Comparison of ENCODE assay signal across 10 cellular contexts in the genomic region with DNA sequence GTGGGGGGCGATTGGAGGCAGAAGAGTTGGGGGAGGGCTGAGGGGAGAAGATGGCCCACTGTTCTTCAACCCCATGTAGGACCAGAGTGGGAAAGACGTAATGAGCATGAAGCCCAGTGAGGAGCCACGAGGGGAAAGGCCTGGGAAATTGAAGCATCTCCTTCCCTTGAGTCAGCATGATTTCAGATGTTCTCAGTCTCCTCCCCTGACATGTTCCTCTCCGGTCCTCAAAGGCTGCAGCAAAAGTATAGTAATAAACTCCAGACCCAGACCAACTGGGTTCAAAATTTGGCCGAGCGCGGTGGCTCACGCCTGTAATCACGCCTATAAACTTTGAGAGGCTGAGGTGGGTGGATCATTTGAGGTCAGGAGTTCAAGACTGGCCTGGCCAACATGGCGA. TPM values are rescaled to one million over a fixed set of nuclear protein-coding genes. Genes with fewer than 3 reads are reported as not detected.
DNase-seq lines count a peak whose midpoint lies in the region; ATAC-seq and TF ChIP-seq lines count a peak whose summit lies in the region.
"Had no signal": no experiment of that assay in that cellular context is flagged by ENCODE, and none has a peak within 500 bp of the region (broad histone marks: within the 10 kb centered on the region; RNA-seq: fewer than 3 reads in every experiment).

No MANE protein-coding gene starts in this region.

- H3K36me3 ChIP-seq in OCI-LY3 (replicated peaks; ENCODE audit: low read depth, low read length): peaks cover 27% of the 10 kb centered on the region
- H3K36me3 ChIP-seq: SJCRH30 had no signal

- no peaks in the 10 kb centered on the region for H3K9me3 ChIP-seq in CD4-positive, alpha-beta T cell (ENCODE audit: control insufficient read depth, low read length)
- H3K9me3 ChIP-seq in OCI-LY3 (ENCODE audit: insufficient read depth, low read length): no peaks in the 10 kb centered on the region
- H3K9me3 ChIP-seq: SJCRH30 had no signal

- ATAC-seq in CD4-positive, alpha-beta T cell (ENCODE audit: poor library complexity): no peak
- ATAC-seq in naive thymus-derived CD8-positive, alpha-beta T cell: no peak
- ATAC-seq in sciatic nerve (no peak), GM19035 (IDR thresholded peaks at IDR 0.05; ENCODE audit: unreplicated experiment) (no peak), left ventricle myocardium superior (no peak)
- ATAC-seq in stimulated activated naive B cell treated with anti-CD40 and anti-IgM and Interleukin-4, amounts not matched to agents 10 μg/mL and 1 μg/mL and 100 μg/mL, for 72 hours (replicated peaks): no peak

- peaks cover 37% of the 10 kb centered on the region for H3K27me3 Mint-ChIP-seq in CD4-positive, alpha-beta T cell
- peaks cover 38% of the 10 kb centered on the region for H3K27me3 Mint-ChIP-seq in dendritic cell treated with granulocyte-macrophage colony-stimulating factor and Interleukin-4, amounts not matched to agents 40 ng/mL and 50 ng/mL, for 4 days
- peaks cover 2 to 20% (median 12%) of the 10 kb centered on the region in 5 donors for H3K27me3 Mint-ChIP-seq in naive thymus-derived CD8-positive, alpha-beta T cell
- H3K27me3 Mint-ChIP-seq in stimulated activated naive B cell treated with anti-CD40 and anti-IgM and Interleukin-4, amounts not matched to agents 10 μg/mL and 1 μg/mL and 100 μg/mL, for 72 hours: peaks cover 22 to 28% of the 10 kb centered on the region in 2 donors

- peak overlapping the region; percentile 75 for H3K4me3 Mint-ChIP-seq in CD4-positive, alpha-beta T cell
- no peak overlapping the region for H3K4me3 Mint-ChIP-seq in dendritic cell treated with granulocyte-macrophage colony-stimulating factor and Interleukin-4, amounts not matched to agents 40 ng/mL and 50 ng/mL, for 4 days
- peak overlapping the region in 2 of 10 donors; percentile 41 to 98 for H3K4me3 Mint-ChIP-seq in naive thymus-derived CD8-positive, alpha-beta T cell
- H3K4me3 Mint-ChIP-seq in stimulated activated naive B cell treated with anti-CD40 and anti-IgM and Interleukin-4, amounts not matched to agents 10 μg/mL and 1 μg/mL and 100 μg/mL, for 72 hours: peak overlapping the region in 1 of 2 donors; percentile 100

- no peaks in the 10 kb centered on the region for H3K9me3 Mint-ChIP-seq in CD4-positive, alpha-beta T cell
- no peaks in the 10 kb centered on the region for H3K9me3 Mint-ChIP-seq in dendritic cell treated with granulocyte-macrophage colony-stimulating factor and Interleukin-4, amounts not matched to agents 40 ng/mL and 50 ng/mL, for 4 days
- H3K9me3 Mint-ChIP-seq in naive thymus-derived CD8-positive, alpha-beta T cell: no peaks in the 10 kb centered on the region
- H3K9me3 Mint-ChIP-seq in stimulated activated naive B cell treated with anti-CD40 and anti-IgM and Interleukin-4, amounts not matched to agents 10 μg/mL and 1 μg/mL and 100 μg/mL, for 72 hours: no peaks in the 10 kb centered on the region
- H3K9me3 Mint-ChIP-seq: CD4-positive, CD25-positive, alpha-beta regulatory T cell had no signal

- peak overlapping the region; percentile 16; the same call in 1 of the 2 replicates for H3K9ac ChIP-seq in OCI-LY3 (ENCODE audit: low read length)

- peaks cover 21% of the 10 kb centered on the region for H3K36me3 Mint-ChIP-seq in CD4-positive, alpha-beta T cell (ENCODE audit: low read depth)
- peaks cover 31% of the 10 kb centered on the region for H3K36me3 Mint-ChIP-seq in dendritic cell treated with granulocyte-macrophage colony-stimulating factor and Interleukin-4, amounts not matched to agents 40 ng/mL and 50 ng/mL, for 4 days (ENCODE audit: low read depth)
- H3K36me3 Mint-ChIP-seq in naive thymus-derived CD8-positive, alpha-beta T cell: no peaks in the 10 kb centered on the region
- H3K36me3 Mint-ChIP-seq in stimulated activated naive B cell treated with anti-CD40 and anti-IgM and Interleukin-4, amounts not matched to agents 10 μg/mL and 1 μg/mL and 100 μg/mL, for 72 hours: peaks cover 28 to 30% of the 10 kb centered on the region in 2 donors
- H3K36me3 Mint-ChIP-seq: CD4-positive, CD25-positive, alpha-beta regulatory T cell had no signal

- H3K27me3 ChIP-seq in CD4-positive, alpha-beta T cell (ENCODE audit: control insufficient read depth, insufficient read depth, low read length): peaks cover 35% of the 10 kb centered on the region
- H3K27me3 ChIP-seq in OCI-LY3 (ENCODE audit: low read depth, low read length): peaks cover 7% of the 10 kb centered on the region

- no peak overlapping the region for H2AFZ ChIP-seq in OCI-LY3 (ENCODE audit: low read depth, low read length)

- peaks cover 31% of the 10 kb centered on the region for H3K79me2 ChIP-seq in OCI-LY3 (ENCODE audit: low read length)

- H3K27ac ChIP-seq in CD4-positive, alpha-beta T cell (ENCODE audit: low read depth, low read length): no peak overlapping the region
- H3K27ac ChIP-seq in OCI-LY3 (ENCODE audit: low read length): peak overlapping the region; percentile 94; the same call in 1 of the 2 replicates
- H3K27ac ChIP-seq: SJCRH30 had no signal

- TF ChIP-seq CTCF in CD4-positive, alpha-beta T cell (IDR thresholded peaks at IDR 0.05): no peak
- no peak for TF ChIP-seq CTCF in OCI-LY3 (IDR thresholded peaks at IDR 0.05; ENCODE audit: low read depth, low read length)

- CTCF ChIA-PET in CD4-positive, alpha-beta T cell (lab: Charles Lee): interaction anchor here (1.5 to 4.2 kb wide), 4 partner anchors 38 to 71 kb away, joined by 6 to 25 read pairs (median 18); partner anchors contain the start of gene AARS2

- H3K27ac Mint-ChIP-seq in CD4-positive, alpha-beta T cell: peak overlapping the region; percentile 31
- H3K27ac Mint-ChIP-seq in dendritic cell treated with granulocyte-macrophage colony-stimulating factor and Interleukin-4, amounts not matched to agents 40 ng/mL and 50 ng/mL, for 4 days: peak overlapping the region; percentile 90
- peak overlapping the region in 7 of 10 donors; percentile 56 to 96 (median 89) for H3K27ac Mint-ChIP-seq in naive thymus-derived CD8-positive, alpha-beta T cell
- H3K27ac Mint-ChIP-seq in stimulated activated naive B cell treated with anti-CD40 and anti-IgM and Interleukin-4, amounts not matched to agents 10 μg/mL and 1 μg/mL and 100 μg/mL, for 72 hours: no peak overlapping the region

- no peak overlapping the region for H3K4me3 ChIP-seq in OCI-LY3 (ENCODE audit: low read length)
- H3K4me3 ChIP-seq: SJCRH30 had no signal

- peaks cover 55% of the 10 kb centered on the region for H3K4me1 ChIP-seq in OCI-LY3 (ENCODE audit: low read length)

- peaks cover 52% of the 10 kb centered on the region for H3K4me1 Mint-ChIP-seq in CD4-positive, alpha-beta T cell (ENCODE audit: low read depth)
- peaks cover 40% of the 10 kb centered on the region for H3K4me1 Mint-ChIP-seq in dendritic cell treated with granulocyte-macrophage colony-stimulating factor and Interleukin-4, amounts not matched to agents 40 ng/mL and 50 ng/mL, for 4 days (ENCODE audit: low read depth)
- peaks cover 27 to 66% (median 49%) of the 10 kb centered on the region in 4 donors for H3K4me1 Mint-ChIP-seq in naive thymus-derived CD8-positive, alpha-beta T cell
- H3K4me1 Mint-ChIP-seq in stimulated activated naive B cell treated with anti-CD40 and anti-IgM and Interleukin-4, amounts not matched to agents 10 μg/mL and 1 μg/mL and 100 μg/mL, for 72 hours: peaks cover 33 to 68% of the 10 kb centered on the region in 2 donors

- H3K4me2 ChIP-seq in OCI-LY3 (ENCODE audit: low read length): peak overlapping the region; percentile 96

- intact Hi-C loops in CD4-positive, alpha-beta T cell (cut with DNase I, micrococcal nuclease): loop anchor here (2.0 to 10.0 kb wide), 5 partner anchors 46 to 692 kb away; partner anchors contain the start of genes AARS2 (in 1 of the 2), CDC5L (in 1 of the 2), POLH (in 1 of the 2) and XPO5 (in 1 of the 2)
- intact Hi-C loops in dendritic cell treated with granulocyte-macrophage colony-stimulating factor and Interleukin-4, amounts not matched to agents 40 ng/mL and 50 ng/mL, for 4 days (cut with micrococcal nuclease): loop anchor here (5.0 kb wide), 1 partner anchor 185 kb away; no protein-coding TSS in a partner anchor
- intact Hi-C loops in sciatic nerve (cut with DNase I) (loop anchor here (5.0 kb wide), 1 partner anchor 1595 kb away; no protein-coding TSS in a partner anchor), left ventricle myocardium superior (cut with micrococcal nuclease) (loop anchor here (5.0 to 10.0 kb wide), 2 partner anchors 48 to 70 kb away; partner anchors contain the start of gene AARS2)

- peaks cover 2% of the 10 kb centered on the region; the same call in 1 of the 2 replicates for H4K20me1 ChIP-seq in OCI-LY3 (ENCODE audit: insufficient read depth, low read length)

- POLR2A ChIA-PET in CD4-positive, alpha-beta T cell (lab: Charles Lee): interaction anchor here (0.5 to 2.1 kb wide), 2 partner anchors 20 to 1412 kb away, joined by 3 to 9 read pairs; partner anchors contain the start of gene HSP90AB1
- POLR2A ChIA-PET in naive thymus-derived CD8-positive, alpha-beta T cell (lab: Charles Lee): interaction anchor here (3.2 kb wide), 1 partner anchor 20 kb away, joined by 27 read pairs; the partner anchor contains the start of gene HSP90AB1

- DNase-seq in CD4-positive, alpha-beta T cell: no peak
- no peak for DNase-seq in naive thymus-derived CD8-positive, alpha-beta T cell
- DNase-seq in sciatic nerve (ENCODE audit: low spot score): no peak
- no peak for DNase-seq in stimulated activated naive B cell treated with anti-CD40 and anti-IgM and Interleukin-4, amounts not matched to agents 10 μg/mL and 1 μg/mL and 100 μg/mL, for 72 hours
- DNase-seq in left ventricle myocardium superior: no peak

RNA-seq across cellular contexts. Expression of gene NFKBIE, which starts 1.9 kb away (rescaled TPM):
- 10 to 100 TPM; 43.0 to 43.1 TPM for total RNA-seq in CD4-positive, alpha-beta T cell
- 10 to 100 TPM; 11.4 to 14.4 TPM for total RNA-seq in naive thymus-derived CD8-positive, alpha-beta T cell
- polyA plus RNA-seq in naive thymus-derived CD8-positive, alpha-beta T cell: 1 to 10 TPM; 2.7 to 4.1 (median 3.6) TPM
- 9.1 TPM for total RNA-seq in sciatic nerve
- 3.1 TPM for total RNA-seq in left ventricle myocardium superior

RNA-seq across cellular contexts. Expression of gene TMEM151B, which starts 3.0 kb away (rescaled TPM):
- total RNA-seq in CD4-positive, alpha-beta T cell: not detected
- not detected for total RNA-seq in naive thymus-derived CD8-positive, alpha-beta T cell
- not detected for polyA plus RNA-seq in naive thymus-derived CD8-positive, alpha-beta T cell
- total RNA-seq in sciatic nerve (not detected), left ventricle myocardium superior (not detected)
- total RNA-seq: CD4-positive, CD25-positive, alpha-beta regulatory T cell had no signal
- polyA plus RNA-seq: CD4-positive, CD25-positive, alpha-beta regulatory T cell had no signal

RNA-seq across cellular contexts. Expression of gene SLC35B2, which starts 9.9 kb away (rescaled TPM):
- total RNA-seq in CD4-positive, alpha-beta T cell: 1 to 10 TPM; 6.4 to 7.0 TPM
- total RNA-seq in naive thymus-derived CD8-positive, alpha-beta T cell: 10 to 100 TPM; 18.0 to 18.3 TPM
- polyA plus RNA-seq in naive thymus-derived CD8-positive, alpha-beta T cell: 10 to 100 TPM; 31.9 to 40.1 (median 39.0) TPM
- total RNA-seq in sciatic nerve (26.8 TPM), left ventricle myocardium superior (20.0 TPM)

RNA-seq across cellular contexts. Expression of gene HSP90AB1, which starts 20.4 kb away (rescaled TPM):
- 100 to 1,000 TPM; 401 to 405 TPM for total RNA-seq in CD4-positive, alpha-beta T cell
- 100 to 1,000 TPM; 480 to 502 TPM for total RNA-seq in naive thymus-derived CD8-positive, alpha-beta T cell
- polyA plus RNA-seq in naive thymus-derived CD8-positive, alpha-beta T cell: 100 to 1,000 TPM; 420 to 607 (median 518) TPM
- total RNA-seq in sciatic nerve (470 TPM), left ventricle myocardium superior (873 TPM)

RNA-seq across cellular contexts. Expression of gene SLC29A1, which starts 43.9 kb away (rescaled TPM):
- 1 to 10 TPM in 1 of 2 experiments, under 1 TPM in 1; 0.67 to 1.3 TPM for total RNA-seq in CD4-positive, alpha-beta T cell
- 1 to 10 TPM; 1.3 to 2.3 TPM for total RNA-seq in naive thymus-derived CD8-positive, alpha-beta T cell
- 1 to 10 TPM; 2.0 to 2.6 (median 2.5) TPM for polyA plus RNA-seq in naive thymus-derived CD8-positive, alpha-beta T cell
- total RNA-seq in sciatic nerve: 71.7 TPM
- total RNA-seq in left ventricle myocardium superior: 217 TPM
